8 cellular contexts compared by ENCODE assay signal in genomic region chr16:84687715-84688114, GRCh38. TPM values are rescaled to one million over a fixed set of nuclear protein-coding genes. Genes with fewer than 3 reads are reported as not detected.
DNase-seq lines count a peak whose midpoint lies in the region; ATAC-seq and TF ChIP-seq lines count a peak whose summit lies in the region.

No MANE protein-coding gene starts in this region.

- no peak for TF ChIP-seq CTCF in PC-9 (conservative IDR thresholded peaks at IDR 0.05)

- H3K36me3 ChIP-seq in ACC112 (ENCODE audit: insufficient read depth, low read length) (no peaks in the 10 kb centered on the region), PC-9 (ENCODE audit: low read depth) (no peaks in the 10 kb centered on the region)

- H3K4me1 ChIP-seq in ACC112 (ENCODE audit: control insufficient read depth, insufficient read depth, low read length, unreplicated experiment) (peaks cover 4% of the 10 kb centered on the region), PC-9 (replicated peaks; ENCODE audit: insufficient read depth) (no peaks in the 10 kb centered on the region)

- H3K79me2 ChIP-seq in ACC112 (ENCODE audit: control insufficient read depth, insufficient read depth, low read length, unreplicated experiment) (no peaks in the 10 kb centered on the region), PC-9 (ENCODE audit: low read depth) (no peaks in the 10 kb centered on the region)

- no peaks in the 10 kb centered on the region for H3F3A ChIP-seq in PC-9 (ENCODE audit: insufficient read depth, low read depth)

- DNase-seq in dedifferentiated amniotic fluid mesenchymal stem cell (ENCODE audit: extremely low spot score) (peak; percentile 78), left colon (no peak), NCI-H748 treated with DMSO at 0.1 percent for 48 hours (lab: John Stamatoyannopoulos, UW) (no peak), PC-9 (no peak)

- no peaks in the 10 kb centered on the region for H3K9me3 ChIP-seq in PC-9 (ENCODE audit: insufficient read depth, low read depth)

- CTCF ChIA-PET in PC-9 (lab: Charles Lee): no interaction called here

- H3K9me2 ChIP-seq in PC-9 (ENCODE audit: insufficient read depth): no peaks in the 10 kb centered on the region

- H3K27me3 ChIP-seq in ACC112 (ENCODE audit: insufficient read depth, low read length) (no peaks in the 10 kb centered on the region), PC-9 (ENCODE audit: insufficient read depth, low read depth) (no peaks in the 10 kb centered on the region)

- no peak overlapping the region for H3K4me2 ChIP-seq in PC-9

- H4K20me1 ChIP-seq in PC-9 (ENCODE audit: insufficient read depth): no peaks in the 10 kb centered on the region; the same call in 1 of the 2 replicates

- H3K27ac ChIP-seq in ACC112 (ENCODE audit: low read depth, low read length): peak overlapping the region; percentile 50
- H3K27ac ChIP-seq in PC-9: no peak overlapping the region

- POLR2A ChIA-PET in PC-9 (lab: Charles Lee; ENCODE audit: unreplicated experiment): no interaction called here

- H2AFZ ChIP-seq in ACC112 (ENCODE audit: low read length, unreplicated experiment) (no peak overlapping the region), PC-9 (no peak overlapping the region)

- BruUV-seq in PC-9 (replicated peaks; lab: Mats Ljungman, UMichigan): no TSS peak

- H3K4me3 ChIP-seq in ACC112 (ENCODE audit: low read depth, low read length) (no peak overlapping the region), PC-9 (no peak overlapping the region)

- intact Hi-C loops in left colon (cut with DNase I, micrococcal nuclease): no loop called here
- intact Hi-C loops in PC-9 (cut with micrococcal nuclease; ENCODE audit: unreplicated experiment): no loop called here

- ATAC-seq in GM18861 (IDR thresholded peaks at IDR 0.05; ENCODE audit: unreplicated experiment) (peak; percentile 84), HG03520 (IDR thresholded peaks at IDR 0.05; ENCODE audit: unreplicated experiment) (peak; percentile 60), left colon (no peak), HG02588 (IDR thresholded peaks at IDR 0.05; ENCODE audit: unreplicated experiment) (no peak)

RNA-seq across cellular contexts. Expression of gene USP10, which starts 12.1 kb away (rescaled TPM):
- 10 to 100 TPM; 65.3 to 77.3 TPM for total RNA-seq in left colon
- total RNA-seq in PC-9 (2021): 86.3 and 109 TPM in 2 replicates

RNA-seq across cellular contexts. Expression of gene KLHL36, which starts 39.4 kb away (rescaled TPM):
- total RNA-seq in left colon (10 to 100 TPM; 45.1 to 61.8 TPM), PC-9 (2021) (73.8 and 81.9 TPM in 2 replicates)

Comparison
In these comparisons a context has a peak if more than half of its experiments do, and no peak if none do; other contexts are left out.
1. ATAC-seq: peak in GM18861 (single experiment) and HG03520 (single experiment); none in left colon (single experiment) and HG02588 (single experiment).